In the genomic region with DNA sequence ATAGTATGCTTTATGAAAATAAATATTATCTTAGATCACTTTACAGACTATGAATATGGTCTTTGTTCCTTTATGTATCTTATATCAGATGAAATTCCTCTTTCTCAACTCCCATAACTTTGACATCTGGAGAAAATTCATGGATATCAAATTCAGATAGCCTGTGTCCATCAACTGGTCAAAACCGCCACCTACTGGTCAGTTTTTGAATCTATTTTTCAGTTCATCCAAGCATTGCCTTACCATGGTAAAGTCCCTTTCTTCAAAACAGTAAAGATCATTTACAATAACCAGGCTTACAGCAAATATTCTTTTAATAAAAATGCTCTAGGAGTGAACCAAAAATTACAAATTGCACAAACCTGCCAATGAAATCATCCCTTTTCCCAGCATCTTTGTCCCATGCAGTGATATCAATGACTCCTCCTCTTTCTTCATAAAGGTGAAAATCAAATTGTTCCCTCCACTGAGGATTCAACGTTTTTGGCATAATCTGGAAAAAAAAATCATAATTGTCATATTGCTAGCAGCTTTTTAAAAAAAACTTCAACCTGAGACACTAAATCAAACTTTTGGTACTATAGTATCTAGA, we compare ENCODE assay signal across 8 cellular contexts.
A peak's percentile ranks its signal among the peaks of the same experiment; 100 is the strongest.
DNase-seq lines count a peak whose midpoint lies in the region; ATAC-seq and TF ChIP-seq lines count a peak whose summit lies in the region.

No MANE protein-coding gene starts in this region.

- H3K27ac ChIP-seq in right atrium auricular region (no peak overlapping the region), upper lobe of right lung (no peak overlapping the region)

- no peak overlapping the region for H3K4me3 ChIP-seq in right atrium auricular region
- no peak overlapping the region for H3K4me3 ChIP-seq in upper lobe of right lung

- H3K27me3 ChIP-seq in right atrium auricular region = no peaks in the 10 kb centered on the region
- H3K27me3 ChIP-seq in upper lobe of right lung = no peaks in the 10 kb centered on the region

- H3K4me1 ChIP-seq in right atrium auricular region (no peaks in the 10 kb centered on the region), upper lobe of right lung (no peaks in the 10 kb centered on the region)

- H3K36me3 ChIP-seq in right atrium auricular region (no peaks in the 10 kb centered on the region), upper lobe of right lung (peaks cover 17% of the 10 kb centered on the region)

- no peaks in the 10 kb centered on the region for H3K9me3 ChIP-seq in right atrium auricular region
- no peaks in the 10 kb centered on the region for H3K9me3 ChIP-seq in upper lobe of right lung

- intact Hi-C loops in left cardiac atrium (cut with DNase I) (no loop called here), upper lobe of right lung (cut with DNase I) (no loop called here)

- TF ChIP-seq CTCF in right atrium auricular region (IDR thresholded peaks at IDR 0.05) (peak; percentile 54 to 65), upper lobe of right lung (IDR thresholded peaks at IDR 0.05) (peak; percentile 62)

- no peak for ATAC-seq in left cardiac atrium
- ATAC-seq in HG03108 (IDR thresholded peaks at IDR 0.05; ENCODE audit: unreplicated experiment) = peak; percentile 57
- ATAC-seq in upper lobe of right lung = no peak
- no peak for ATAC-seq in GM21367 (IDR thresholded peaks at IDR 0.05; ENCODE audit: unreplicated experiment)

- DNase-seq in right atrium auricular region (ENCODE audit: low spot score) (no peak), left cardiac atrium (no peak), SW480 (ENCODE audit: low spot score) (peak; percentile 28), glomerular endothelial cell (ENCODE audit: extremely low read depth, low read depth, low spot score) (peak; percentile 22), upper lobe of right lung (no peak)
- DNase-seq in activated effector memory CD4-positive, alpha-beta T cell treated with Interleukin-2 at 50 U/mL for 16 hours = no peak

Comparison
In these comparisons a context has a peak if more than half of its experiments do, and no peak if none do; other contexts are left out.
1. DNase-seq: peak in SW480 (single experiment) and glomerular endothelial cell (single experiment); none in right atrium auricular region (single experiment), left cardiac atrium (single experiment), upper lobe of right lung (single experiment) and activated effector memory CD4-positive, alpha-beta T cell treated with Interleukin-2 at 50 U/mL for 16 hours (single experiment).